Comparison of ENCODE assay signal across 27 cellular contexts in the genomic region with DNA sequence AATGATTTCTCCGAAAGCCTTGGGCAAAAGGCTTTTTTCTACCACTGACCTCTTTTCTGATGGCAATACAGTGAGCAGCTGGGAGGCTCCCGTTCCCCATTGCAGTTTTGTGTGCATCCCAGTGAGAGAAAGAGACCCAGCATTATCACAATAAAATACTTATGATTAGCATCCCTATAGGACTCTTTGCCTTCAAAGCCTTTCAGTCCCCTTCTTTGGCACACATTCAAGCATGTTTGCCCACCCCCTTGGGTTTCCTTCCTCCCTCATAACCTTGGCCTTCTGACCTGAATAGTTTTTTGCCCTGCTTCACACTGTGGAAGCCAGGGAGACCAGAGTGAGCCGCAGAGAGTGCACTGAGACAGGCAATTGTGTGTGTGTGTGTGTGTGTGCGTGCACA.
"Had no signal": no experiment of that assay in that cellular context is flagged by ENCODE, and none has a peak within 500 bp of the region (broad histone marks: within the 10 kb centered on the region; RNA-seq: fewer than 3 reads in every experiment).

No MANE protein-coding gene starts in this region.

- H3K79me2 ChIP-seq: hepatocyte had no signal

- DNase-seq: heart right ventricle; immature natural killer cell; kidney; left colon; left lung; lower lobe of right lung; mammary epithelial cell; mesendoderm; naive B cell; natural killer cell; nephron progenitor cell; ovary; sigmoid colon; small intestine; spleen; stimulated activated CD4-positive, alpha-beta T cell treated with anti-CD3 and anti-CD28 coated beads, Interleukin-1b, Interleukin-23, amount 100 ng/mL, for 48 hours; stimulated activated CD4-positive, alpha-beta T cell treated with anti-CD3 and anti-CD28 coated beads, Interleukin-2, amount 100 ng/mL, for 48 hours; stimulated activated CD4-positive, alpha-beta T cell treated with anti-CD3 and anti-CD28 coated beads, Interleukin-4, amount 100 ng/mL, for 4 hours; stimulated activated CD8-positive, alpha-beta memory T cell treated with anti-CD3 and anti-CD28 coated beads, Interleukin-4, amount 100 ng/mL, for 48 hours; stimulated activated naive CD4-positive, alpha-beta T cell treated with Interleukin-2 at 50 U/mL for 16 hours; stimulated activated naive CD8-positive, alpha-beta T cell treated with anti-CD3 and anti-CD28 coated beads, Interleukin-15, amount 100 ng/mL, for 72 hours; substantia nigra; uterus had no signal

- H2AFZ ChIP-seq: hepatocyte had no signal

- H3K27ac ChIP-seq: heart right ventricle, hepatocyte, left lung, lower lobe of right lung, ovary, right atrium auricular region, sigmoid colon, spleen, tibial nerve, uterus had no signal

- H3K4me3 ChIP-seq: heart right ventricle, hepatocyte, left lung, lower lobe of right lung, ovary, right atrium auricular region, sigmoid colon, spleen, tibial nerve, uterus had no signal

- H3K36me3 ChIP-seq: heart right ventricle, left lung, lower lobe of right lung, ovary, right atrium auricular region, sigmoid colon, spleen, tibial nerve, uterus had no signal

- H3K27me3 ChIP-seq: hepatocyte, left lung, ovary, right atrium auricular region, sigmoid colon, tibial nerve, uterus had no signal

- H3K4me1 ChIP-seq: right atrium auricular region, sigmoid colon, spleen, uterus had no signal

- ATAC-seq: heart right ventricle; left colon; left lung; lower lobe of right lung; natural killer cell; stimulated activated memory B cell treated with anti-CD40 and anti-IgM and Interleukin-4, amounts not matched to agents 10 μg/mL and 1 μg/mL and 100 μg/mL, for 72 hours; stimulated activated naive CD8-positive, alpha-beta T cell treated with anti-CD3 and anti-CD28 coated beads, Interleukin-15, amount 100 ng/mL, for 72 hours had no signal

- H3K9me3 ChIP-seq: lower lobe of right lung, ovary, uterus had no signal

- H3K4me2 ChIP-seq: hepatocyte had no signal
